8 cellular contexts compared by ENCODE assay signal in the genomic region with DNA sequence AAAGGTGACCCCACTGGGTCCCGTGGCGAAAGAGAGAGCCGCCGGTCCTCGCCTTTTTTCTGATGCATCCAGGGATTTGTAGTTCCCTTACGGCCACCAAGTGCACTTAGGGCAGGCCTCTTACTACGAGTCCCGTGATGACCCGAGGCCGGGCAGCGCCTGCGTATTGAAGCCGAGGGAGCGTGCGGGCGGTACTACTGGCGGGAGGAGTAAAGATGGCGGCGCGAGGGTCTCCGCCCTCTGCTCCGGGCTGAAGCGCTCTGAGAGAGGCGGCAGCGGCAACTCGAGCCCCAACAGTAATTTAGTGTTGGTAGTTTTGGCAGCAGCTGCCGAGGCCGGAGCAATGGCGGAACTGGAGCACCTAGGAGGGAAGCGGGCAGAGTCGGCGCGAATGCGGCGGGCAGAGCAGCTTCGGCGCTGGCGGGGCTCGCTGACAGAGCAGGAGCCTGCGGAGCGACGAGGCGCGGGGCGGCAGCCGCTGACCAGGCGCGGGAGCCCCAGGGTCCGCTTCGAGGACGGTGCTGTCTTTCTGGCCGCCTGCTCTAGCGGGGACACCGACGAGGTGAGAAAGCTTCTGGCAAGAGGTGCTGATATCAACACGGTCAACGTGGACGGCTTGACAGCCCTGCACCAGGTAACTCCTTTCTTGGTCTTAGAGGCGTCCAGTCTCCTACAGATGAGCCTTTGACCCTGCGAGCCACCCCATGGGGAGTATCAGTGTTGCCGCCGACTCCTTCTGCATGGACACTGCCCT. TPM values are rescaled to one million over a fixed set of nuclear protein-coding genes. Genes with fewer than 3 reads are reported as not detected.
DNase-seq lines count a peak whose midpoint lies in the region; ATAC-seq lines count a peak whose summit lies in the region.

A gene with protein sequence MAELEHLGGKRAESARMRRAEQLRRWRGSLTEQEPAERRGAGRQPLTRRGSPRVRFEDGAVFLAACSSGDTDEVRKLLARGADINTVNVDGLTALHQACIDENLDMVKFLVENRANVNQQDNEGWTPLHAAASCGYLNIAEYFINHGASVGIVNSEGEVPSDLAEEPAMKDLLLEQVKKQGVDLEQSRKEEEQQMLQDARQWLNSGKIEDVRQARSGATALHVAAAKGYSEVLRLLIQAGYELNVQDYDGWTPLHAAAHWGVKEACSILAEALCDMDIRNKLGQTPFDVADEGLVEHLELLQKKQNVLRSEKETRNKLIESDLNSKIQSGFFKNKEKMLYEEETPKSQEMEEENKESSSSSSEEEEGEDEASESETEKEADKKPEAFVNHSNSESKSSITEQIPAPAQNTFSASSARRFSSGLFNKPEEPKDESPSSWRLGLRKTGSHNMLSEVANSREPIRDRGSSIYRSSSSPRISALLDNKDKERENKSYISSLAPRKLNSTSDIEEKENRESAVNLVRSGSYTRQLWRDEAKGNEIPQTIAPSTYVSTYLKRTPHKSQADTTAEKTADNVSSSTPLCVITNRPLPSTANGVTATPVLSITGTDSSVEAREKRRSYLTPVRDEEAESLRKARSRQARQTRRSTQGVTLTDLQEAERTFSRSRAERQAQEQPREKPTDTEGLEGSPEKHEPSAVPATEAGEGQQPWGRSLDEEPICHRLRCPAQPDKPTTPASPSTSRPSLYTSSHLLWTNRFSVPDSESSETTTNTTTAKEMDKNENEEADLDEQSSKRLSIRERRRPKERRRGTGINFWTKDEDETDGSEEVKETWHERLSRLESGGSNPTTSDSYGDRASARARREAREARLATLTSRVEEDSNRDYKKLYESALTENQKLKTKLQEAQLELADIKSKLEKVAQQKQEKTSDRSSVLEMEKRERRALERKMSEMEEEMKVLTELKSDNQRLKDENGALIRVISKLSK (plus strand): TSS at position 191 of the 754 bp plus-strand sequence. CDS start 153 bp downstream, at position 344.

- peak within 1 kb of the TSS; percentile 85 for H3K4me3 Mint-ChIP-seq in activated CD8-positive, alpha-beta memory T cell treated with anti-CD3 and anti-CD28 coated beads, Interleukin-2, amount 10 ng/mL, durations not matched to agents 7 days and 5 days

- H3K27ac Mint-ChIP-seq in activated CD8-positive, alpha-beta memory T cell treated with anti-CD3 and anti-CD28 coated beads, Interleukin-2, amount 10 ng/mL, durations not matched to agents 7 days and 5 days = peak within 1 kb of the TSS; percentile 74

- H3K9me3 Mint-ChIP-seq in activated CD8-positive, alpha-beta memory T cell treated with anti-CD3 and anti-CD28 coated beads, Interleukin-2, amount 10 ng/mL, durations not matched to agents 7 days and 5 days (ENCODE audit: low read depth) = no peaks in the 10 kb centered on the region

- no peaks in the 10 kb centered on the region for H3K4me1 ChIP-seq in NT2/D1 (ENCODE audit: insufficient read depth, insufficient read length)
- peaks cover 14% of the 10 kb centered on the region for H3K4me1 ChIP-seq in endocrine pancreas (ENCODE audit: control insufficient read depth, insufficient read depth, low read length)

- peak within 1 kb of the TSS; percentile 99 for H3K9ac ChIP-seq in NT2/D1 (ENCODE audit: insufficient read length, low read depth)
- H3K9ac ChIP-seq in endocrine pancreas (ENCODE audit: control insufficient read depth, insufficient read depth, low read length) = peak within 1 kb of the TSS; percentile 42

- H3K9me3 ChIP-seq in NT2/D1 (ENCODE audit: insufficient read depth, low read length) (no peaks in the 10 kb centered on the region), endocrine pancreas (ENCODE audit: control insufficient read depth, low read length) (no peaks in the 10 kb centered on the region)

- H3K4me1 Mint-ChIP-seq in activated CD8-positive, alpha-beta memory T cell treated with anti-CD3 and anti-CD28 coated beads, Interleukin-2, amount 10 ng/mL, durations not matched to agents 7 days and 5 days = peaks cover 24% of the 10 kb centered on the region

- peak within 1 kb of the TSS; percentile 100 for H3K4me3 ChIP-seq in NT2/D1 (ENCODE audit: insufficient read length, low read depth)
- H3K4me3 ChIP-seq in endocrine pancreas (ENCODE audit: control insufficient read depth, insufficient read depth, low read length) = peak within 1 kb of the TSS; percentile 84

- peak; percentile 98 for DNase-seq in COR-L47 (lab: John Stamatoyannopoulos, UW)
- DNase-seq in HUDEP-2 (lab: John Stamatoyannopoulos, UW; ENCODE audit: unreplicated experiment in 76 of 76) = peak in 75 of 76 experiments; percentile 73 to 98 (median 94)
- peak; percentile 99 for DNase-seq in NT2/D1 (ENCODE audit: low read depth, low spot score)
- peak; percentile 99 for DNase-seq in activated CD8-positive, alpha-beta memory T cell treated with anti-CD3 and anti-CD28 coated beads, Interleukin-2, amount 10 ng/mL, durations not matched to agents 7 days and 5 days
- peak; percentile 97 for DNase-seq in mesenteric fat pad (ENCODE audit: low spot score)
- DNase-seq in stimulated activated CD8-positive, alpha-beta memory T cell treated with anti-CD3 and anti-CD28 coated beads, Interleukin-15, amount 100 ng/mL, for 24 hours (ENCODE audit: low read depth) = peak; percentile 86

- H3K36me3 ChIP-seq in NT2/D1 (ENCODE audit: insufficient read depth, insufficient read length, low read length) (no peaks in the 10 kb centered on the region), endocrine pancreas (ENCODE audit: control insufficient read depth, insufficient read depth, low read length) (no peaks in the 10 kb centered on the region)

- peak; percentile 97 for ATAC-seq in GM21381 (IDR thresholded peaks at IDR 0.05; ENCODE audit: unreplicated experiment)
- ATAC-seq in activated CD8-positive, alpha-beta memory T cell treated with anti-CD3 and anti-CD28 coated beads, Interleukin-2, amount 10 ng/mL, durations not matched to agents 7 days and 5 days = peak; percentile 99

- H3K36me3 Mint-ChIP-seq in activated CD8-positive, alpha-beta memory T cell treated with anti-CD3 and anti-CD28 coated beads, Interleukin-2, amount 10 ng/mL, durations not matched to agents 7 days and 5 days = no peaks in the 10 kb centered on the region

- CTCF ChIA-PET in activated CD8-positive, alpha-beta memory T cell treated with anti-CD3 and anti-CD28 coated beads, Interleukin-2, amount 10 ng/mL, durations not matched to agents 7 days and 5 days (lab: Charles Lee) = interaction anchor here (0.7 to 1.6 kb wide), 4 partner anchors 152 to 371 kb away, joined by 3 to 7 read pairs (median 3); a partner anchor contains a TSS

- no peaks in the 10 kb centered on the region for H3K27me3 Mint-ChIP-seq in activated CD8-positive, alpha-beta memory T cell treated with anti-CD3 and anti-CD28 coated beads, Interleukin-2, amount 10 ng/mL, durations not matched to agents 7 days and 5 days

- H3K27me3 ChIP-seq in NT2/D1 (ENCODE audit: insufficient read depth, insufficient read length) = no peaks in the 10 kb centered on the region
- no peaks in the 10 kb centered on the region for H3K27me3 ChIP-seq in endocrine pancreas (ENCODE audit: control insufficient read depth, insufficient read depth, low read length)

RNA-seq across cellular contexts. Expression of the gene that starts here (rescaled TPM):
- total RNA-seq in activated CD8-positive, alpha-beta memory T cell treated with anti-CD3 and anti-CD28 coated beads, Interleukin-2, amount 10 ng/mL, durations not matched to agents 7 days and 5 days = 10 to 100 TPM; 20.3 to 34.2 TPM
- 79.0 TPM for total RNA-seq in mesenteric fat pad

Comparison
In these comparisons a context has a peak if more than half of its experiments do, and no peak if none do; other contexts are left out.
1. Peak in every context shown above with its lines: DNase-seq, ATAC-seq and H3K4me3 ChIP-seq.